In genomic region chr2:202910687-202911086, GRCh38 we compare ENCODE assay signal across 8 cellular contexts. TPM values are rescaled to one million over a fixed set of nuclear protein-coding genes. Genes with fewer than 3 reads are reported as not detected.
DNase-seq lines count a peak whose midpoint lies in the region; ATAC-seq, FAIRE-seq and TF ChIP-seq lines count a peak whose summit lies in the region.

No MANE protein-coding gene starts in this region.

- no peaks in the 10 kb centered on the region for H3K9me1 ChIP-seq in IMR-90 (ENCODE audit: insufficient read depth, low read length)

- no peak for FAIRE-seq in bronchial epithelial cell (lab: Jason Lieb, UNC)

- H3K4me1 ChIP-seq in IMR-90 (ENCODE audit: control insufficient read depth, insufficient read depth, low read length), result peaks cover 2% of the 10 kb centered on the region; the same call in 1 of the 2 replicates
- H3K4me1 ChIP-seq in muscle layer of duodenum (ENCODE audit: control insufficient read depth in 1 of 2, insufficient read depth in 2 of 2, low read length in 2 of 2), result peaks cover 4 to 14% of the 10 kb centered on the region in 2 donors

- H3K18ac ChIP-seq in IMR-90 (ENCODE audit: low read depth, low read length), result no peak overlapping the region

- 0 out of 2 replicates have a peak, but pooled peaks cover 2% of the 10 kb centered on the region for H3K36me3 ChIP-seq in IMR-90 (ENCODE audit: control insufficient read depth, insufficient read depth, low read length)
- no peaks in the 10 kb centered on the region for H3K36me3 ChIP-seq in bronchial epithelial cell (ENCODE audit: control insufficient read depth, insufficient read depth, low read length)
- peaks cover 4 to 8% of the 10 kb centered on the region in 2 donors for H3K36me3 ChIP-seq in muscle layer of duodenum (ENCODE audit: control insufficient read depth in 1 of 2, insufficient read depth in 2 of 2, low read length in 2 of 2)

- H3K79me1 ChIP-seq in IMR-90 (ENCODE audit: low read depth in 1 of 2, low read length in 2 of 2), result peaks cover 8 to 21% of the 10 kb centered on the region in 2 experiments

- in situ Hi-C loops in IMR-90 (cut with MboI; ENCODE audit: low sequenced_read_pairs), result no loop called here

- H3K4ac ChIP-seq in IMR-90 (ENCODE audit: low read depth, low read length), result no peak overlapping the region

- no peak overlapping the region for H2BK20ac ChIP-seq in IMR-90 (ENCODE audit: low read depth, low read length)

- H3K56ac ChIP-seq in IMR-90 (ENCODE audit: extremely low read depth, insufficient read depth, low read length), result no peak overlapping the region

- H2AK9ac ChIP-seq in IMR-90 (replicated peaks; ENCODE audit: low read depth, low read length, poor library complexity), result no peak overlapping the region

- peak overlapping the region; percentile 41; the same call in 1 of the 2 replicates for H3K23ac ChIP-seq in IMR-90 (ENCODE audit: low read depth, low read length)

- H3K9me3 ChIP-seq in IMR-90 (ENCODE audit: control insufficient read depth, insufficient read depth, low read length) (no peaks in the 10 kb centered on the region), muscle layer of duodenum (ENCODE audit: control insufficient read depth in 1 of 2, low read length in 2 of 2) (no peaks in the 10 kb centered on the region)

- H3K27ac ChIP-seq in IMR-90 (ENCODE audit: insufficient read depth, low read length) (no peak overlapping the region), muscle layer of duodenum (ENCODE audit: low read length) (no peak overlapping the region)

- H2AFZ ChIP-seq in IMR-90 (replicated peaks; ENCODE audit: low read length, poor library complexity), result no peak overlapping the region

- no peak overlapping the region for H2AK5ac ChIP-seq in IMR-90 (ENCODE audit: low read depth, low read length)

- H2BK120ac ChIP-seq in IMR-90 (ENCODE audit: low read depth, low read length), result no peak overlapping the region

- CTCF ChIA-PET in IMR-90 (lab: Yijun Ruan, JAX), result no interaction called here

- POLR2A ChIA-PET in IMR-90 (lab: Charles Lee; ENCODE audit: unreplicated experiment), result no interaction called here

- no TSS peak for BruUV-seq in IMR-90 (replicated peaks; lab: Mats Ljungman, UMichigan)

- H4K91ac ChIP-seq in IMR-90 (ENCODE audit: insufficient read depth, low read depth, low read length), result no peak overlapping the region

- no peak for TF ChIP-seq POLR2A in IMR-90 (IDR thresholded peaks at IDR 0.05; ENCODE audit: low read depth, low read length)

- peak overlapping the region; percentile 94; the same call in 1 of the 2 replicates for H3K9ac ChIP-seq in IMR-90 (ENCODE audit: low read depth, low read length)

- no peaks in the 10 kb centered on the region for H3K27me3 ChIP-seq in IMR-90 (ENCODE audit: control insufficient read depth, insufficient read depth, low read length)
- H3K27me3 ChIP-seq in bronchial epithelial cell (ENCODE audit: control insufficient read depth, insufficient read depth, low read length), result no peaks in the 10 kb centered on the region
- H3K27me3 ChIP-seq in muscle layer of duodenum (ENCODE audit: low read depth, low read length), result no peaks in the 10 kb centered on the region

- DNase-seq in AG09309 (ENCODE audit: low read depth) (no peak), IMR-90 (no peak), bronchial epithelial cell (ENCODE audit: low read depth) (no peak), GF-D8 (lab: John Stamatoyannopoulos, UW) (no peak), DMS 273 (lab: John Stamatoyannopoulos, UW; ENCODE audit: unreplicated experiment) (no peak)
- no peak for DNase-seq in stimulated activated naive CD4-positive, alpha-beta T cell treated with Interleukin-2 at 50 U/mL for 16 hours (lab: John Stamatoyannopoulos, UW)

- H3K4me3 ChIP-seq in AG09309 (ENCODE audit: control insufficient read depth, low read depth, low read length) (peak overlapping the region; percentile 95), IMR-90 (ENCODE audit: insufficient read depth, low read depth, low read length) (peak overlapping the region; percentile 9; the same call in 1 of the 2 replicates), bronchial epithelial cell (ENCODE audit: low read depth, low read length) (peak overlapping the region; percentile 48), muscle layer of duodenum (ENCODE audit: low read depth in 1 of 2, low read length in 2 of 2) (peak overlapping the region; percentile 99 to 100)

- TF ChIP-seq CTCF in AG09309 (IDR thresholded peaks at IDR 0.05; ENCODE audit: control insufficient read depth, insufficient read depth, low read depth, low read length, missing control alignments) (no peak), IMR-90 (conservative IDR thresholded peaks at IDR 0.05; ENCODE audit: low read depth, low read length) (no peak), bronchial epithelial cell (IDR thresholded peaks at IDR 0.05; ENCODE audit: insufficient read depth, low read length, severe bottlenecking) (no peak)

- no peak overlapping the region for H2BK5ac ChIP-seq in IMR-90 (ENCODE audit: low read depth, low read length, poor library complexity, severe bottlenecking)

- TF ChIP-seq RAD21 in IMR-90 (IDR thresholded peaks at IDR 0.05; ENCODE audit: low read length), result no peak

- H2BK15ac ChIP-seq in IMR-90 (ENCODE audit: low read depth, low read length), result no peak overlapping the region

- no CpG with 5 or more reads among the region's 3 CpGs for WGBS in IMR-90 (ENCODE audit: extremely low coverage in 2 of 2, insufficient read length in 1 of 2), 2 experiments

- H3K14ac ChIP-seq in IMR-90 (replicated peaks; ENCODE audit: low read depth, low read length), result no peak overlapping the region

- ATAC-seq in IMR-90 (ENCODE audit: low read depth), result no peak
- no peak for ATAC-seq in HG02759 (IDR thresholded peaks at IDR 0.05; ENCODE audit: unreplicated experiment)

- H4K8ac ChIP-seq in IMR-90 (ENCODE audit: low read depth in 2 of 2, low read length in 2 of 2), result no peak overlapping the region

- dilution Hi-C loops in IMR-90 (cut with HindIII; ENCODE audit: low sequenced_read_pairs, unreplicated experiment), result no loop called here

- H4K5ac ChIP-seq in IMR-90 (ENCODE audit: low read depth, low read length), result no peak overlapping the region

- intact Hi-C loops in IMR-90 (cut with micrococcal nuclease), result no loop called here

- no peaks in the 10 kb centered on the region for H4K20me1 ChIP-seq in IMR-90 (ENCODE audit: insufficient read depth, low read length)

- H3K4me2 ChIP-seq in IMR-90 (ENCODE audit: low read depth, low read length), result peak overlapping the region; percentile 57; the same call in 1 of the 2 replicates

TF ChIP-seq in IMR-90, 13 proteins besides CTCF, POLR2A, EP300 and RAD21:
- TF ChIP-seq FOS (IDR thresholded peaks at IDR 0.05; ENCODE audit: low read depth, low read length) (no peak), MAFK (IDR thresholded peaks at IDR 0.05; ENCODE audit: low read depth, low read length) (0 out of 2 replicates have a peak, but pooled peaks have one; percentile 50)

RNA-seq across cellular contexts. Expression of gene WDR12, which starts 0.8 kb away (rescaled TPM):
- total RNA-seq in IMR-90 (2012; rRNA removed) (8.6 and 12.2 TPM in 2 replicates), bronchial epithelial cell (19.5 and 55.0 TPM in 2 replicates)
- 11.1 and 17.0 TPM in 2 replicates for polyA plus RNA-seq in IMR-90 (2012; rRNA removed)
- 1.4 and 2.0 TPM in 2 replicates for polyA plus RNA-seq in IMR-90 (2012; cell fraction: cytosol; rRNA removed)
- 2.6 and 13.2 TPM in 2 replicates for polyA plus RNA-seq in IMR-90 (2012; cell fraction: nucleus; rRNA removed; ENCODE audit: low replicate concordance)

RNA-seq across cellular contexts. Expression of gene CARF, which starts 1.4 kb away (rescaled TPM):
- total RNA-seq in IMR-90 (2012; rRNA removed) (3.1 and 5.6 TPM in 2 replicates), bronchial epithelial cell (2.4 and 3.2 TPM in 2 replicates)
- polyA plus RNA-seq in IMR-90 (2012; rRNA removed), result 2.4 and 2.7 TPM in 2 replicates
- polyA plus RNA-seq in IMR-90 (2012; cell fraction: cytosol; rRNA removed), result 0.28 and 0.35 TPM in 2 replicates
- 0.89 and 12.0 TPM in 2 replicates for polyA plus RNA-seq in IMR-90 (2012; cell fraction: nucleus; rRNA removed; ENCODE audit: low replicate concordance)

RNA-seq across cellular contexts. Expression of gene ICA1L, which starts 39.1 kb away (rescaled TPM):
- total RNA-seq in IMR-90 (2012; rRNA removed) (1.8 and 1.9 TPM in 2 replicates), bronchial epithelial cell (1.6 and 2.3 TPM in 2 replicates)
- polyA plus RNA-seq in IMR-90 (2012; rRNA removed), result 1.7 and 1.8 TPM in 2 replicates
- polyA plus RNA-seq in IMR-90 (2012; cell fraction: cytosol; rRNA removed), result 0.34 and 0.48 TPM in 2 replicates
- 1.6 and 9.3 TPM in 2 replicates for polyA plus RNA-seq in IMR-90 (2012; cell fraction: nucleus; rRNA removed; ENCODE audit: low replicate concordance)

Comparison
In these comparisons a context has a peak if more than half of its experiments do, and no peak if none do; other contexts are left out.
1. H3K4me3 ChIP-seq: peak in every context shown above with its lines; median percentile 100 in muscle layer of duodenum; 95 in AG09309; 48 in bronchial epithelial cell; 9 in IMR-90.